Comparison of ENCODE assay signal across 28 cellular contexts in genomic region chr18:69596345-69596744, GRCh38.
"Had no signal": no experiment of that assay in that cellular context is flagged by ENCODE, and none has a peak within 500 bp of the region (broad histone marks: within the 10 kb centered on the region; RNA-seq: fewer than 3 reads in every experiment).

No MANE protein-coding gene starts in this region.

- H3K36me3 ChIP-seq: gastrocnemius medialis, heart left ventricle, ovary, spleen, tibial artery had no signal

- H2AFZ ChIP-seq: hepatocyte had no signal

- H3K27ac ChIP-seq: epithelial cell of prostate, gastrocnemius medialis, heart left ventricle, hepatocyte, ovary, psoas muscle, skin epidermis, spleen, testis, tibial artery had no signal

- H3K4me2 ChIP-seq: hepatocyte had no signal

- ATAC-seq: esophagus mucosa; gastrocnemius medialis; heart left ventricle; left lobe of liver; natural killer cell; psoas muscle; right cardiac atrium; stimulated activated memory B cell treated with anti-CD40 and anti-IgM and Interleukin-4, amounts not matched to agents 10 μg/mL and 1 μg/mL and 100 μg/mL, for 72 hours; stimulated activated naive CD8-positive, alpha-beta T cell treated with anti-CD3 and anti-CD28 coated beads, Interleukin-15, Interleukin-2, amounts not matched to agents 100 U/mL and 50 U/mL, for 24 hours had no signal

- H3K9me3 ChIP-seq: gastrocnemius medialis, ovary, psoas muscle, testis had no signal

- H3K27ac Mint-ChIP-seq: dendritic cell treated with granulocyte-macrophage colony-stimulating factor and Interleukin-4, amounts not matched to agents 40 ng/mL and 50 ng/mL, for 4 days; endodermal cell; memory B cell; natural killer cell; stimulated activated memory B cell treated with anti-CD40 and anti-IgM and Interleukin-4, amounts not matched to agents 10 μg/mL and 1 μg/mL and 100 μg/mL, for 72 hours; type B pancreatic cell had no signal

- H3K9me3 Mint-ChIP-seq: dendritic cell treated with granulocyte-macrophage colony-stimulating factor and Interleukin-4, amounts not matched to agents 40 ng/mL and 50 ng/mL, for 4 days had no signal

- DNase-seq: effector CD8-positive, alpha-beta T cell; endodermal cell; foreskin fibroblast; gastrocnemius medialis; heart left ventricle; kidney; natural killer cell; occipital lobe; ovary; posterior cingulate gyrus; psoas muscle; right cardiac atrium; spleen; stimulated activated CD4-positive, alpha-beta T cell treated with anti-CD3 and anti-CD28 coated beads, Interleukin-4, amount 100 ng/mL, for 4 hours; stimulated activated naive CD8-positive, alpha-beta T cell treated with anti-CD3 and anti-CD28 coated beads, Interleukin-15, Interleukin-2, amounts not matched to agents 100 U/mL and 50 U/mL, for 24 hours; substantia nigra; testis; tibial artery had no signal

- H3K4me3 Mint-ChIP-seq: dendritic cell treated with granulocyte-macrophage colony-stimulating factor and Interleukin-4, amounts not matched to agents 40 ng/mL and 50 ng/mL, for 4 days; endodermal cell; memory B cell; natural killer cell; stimulated activated memory B cell treated with anti-CD40 and anti-IgM and Interleukin-4, amounts not matched to agents 10 μg/mL and 1 μg/mL and 100 μg/mL, for 72 hours; type B pancreatic cell had no signal

- H3K4me3 ChIP-seq: gastrocnemius medialis, heart left ventricle, hepatocyte, lung, ovary, psoas muscle, skin epidermis, spleen, testis, tibial artery had no signal

- H3K79me2 ChIP-seq: hepatocyte had no signal

- H3K36me3 Mint-ChIP-seq: memory B cell; stimulated activated memory B cell treated with anti-CD40 and anti-IgM and Interleukin-4, amounts not matched to agents 10 μg/mL and 1 μg/mL and 100 μg/mL, for 72 hours; type B pancreatic cell had no signal

- H3K4me1 ChIP-seq: gastrocnemius medialis, heart left ventricle, psoas muscle, spleen, testis, tibial artery had no signal

- H3K4me1 Mint-ChIP-seq: endodermal cell; memory B cell; natural killer cell; stimulated activated memory B cell treated with anti-CD40 and anti-IgM and Interleukin-4, amounts not matched to agents 10 μg/mL and 1 μg/mL and 100 μg/mL, for 72 hours had no signal

- H3K27me3 ChIP-seq: gastrocnemius medialis, heart left ventricle, hepatocyte, ovary, spleen, testis, tibial artery had no signal

- H3K27me3 Mint-ChIP-seq: dendritic cell treated with granulocyte-macrophage colony-stimulating factor and Interleukin-4, amounts not matched to agents 40 ng/mL and 50 ng/mL, for 4 days; memory B cell; stimulated activated memory B cell treated with anti-CD40 and anti-IgM and Interleukin-4, amounts not matched to agents 10 μg/mL and 1 μg/mL and 100 μg/mL, for 72 hours; type B pancreatic cell had no signal
